ENCODE assay signal across 9 cellular contexts in the genomic region with DNA sequence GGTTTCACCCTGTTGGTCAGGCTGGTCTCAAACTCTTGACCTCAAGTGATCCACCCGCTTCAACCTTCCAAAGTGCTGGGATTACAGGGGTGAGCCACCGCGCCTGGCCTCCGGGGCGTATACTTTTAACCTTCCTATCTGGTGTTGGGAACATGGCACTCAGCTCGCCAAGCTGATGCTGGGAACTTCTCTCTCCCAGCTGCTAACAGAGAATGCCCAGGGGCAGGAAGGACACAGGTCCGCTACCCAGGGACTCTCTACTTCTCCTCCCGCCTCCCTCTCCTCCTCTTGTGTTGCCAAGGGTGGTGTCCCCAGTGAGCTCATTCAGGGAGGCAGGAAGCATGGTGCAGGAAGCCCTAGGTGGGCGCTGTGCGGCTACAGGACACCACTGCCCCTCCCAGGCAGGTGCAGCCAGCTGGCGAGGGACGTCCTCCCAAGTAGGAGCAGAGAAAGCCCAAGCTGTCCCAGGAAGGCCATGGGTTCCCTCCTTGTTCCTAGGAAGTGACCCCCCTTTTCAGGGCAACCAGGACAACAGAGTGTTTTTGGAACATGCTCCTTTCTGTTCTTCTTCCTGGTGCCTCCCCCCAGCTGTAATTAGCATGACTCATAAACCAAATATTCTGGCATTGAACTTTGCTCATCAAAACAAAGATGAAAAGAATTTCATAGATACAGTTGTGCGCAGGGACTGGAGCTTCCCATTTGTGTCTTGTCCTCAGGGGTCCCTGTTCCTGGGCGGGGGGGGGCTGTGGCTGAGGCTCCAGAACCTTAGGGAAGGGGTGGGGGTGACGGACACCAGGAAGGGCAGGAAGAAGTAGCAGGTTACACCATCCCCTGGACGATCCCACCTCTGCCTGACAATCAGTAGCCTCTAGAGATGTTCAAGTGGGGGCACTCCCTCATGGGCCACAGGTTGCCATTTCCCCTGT. TPM values are rescaled to one million over a fixed set of nuclear protein-coding genes. Genes with fewer than 3 reads are reported as not detected.
DNase-seq lines count a peak whose midpoint lies in the region; ATAC-seq, FAIRE-seq and TF ChIP-seq lines count a peak whose summit lies in the region.
"Had no signal": no experiment of that assay in that cellular context is flagged by ENCODE, and none has a peak within 500 bp of the region (broad histone marks: within the 10 kb centered on the region; RNA-seq: fewer than 3 reads in every experiment).

No MANE protein-coding gene starts in this region.

- H3K36me3 ChIP-seq in mucosa of descending colon (ENCODE audit: low read depth) = no peaks in the 10 kb centered on the region

- H3K4me1 ChIP-seq in mucosa of descending colon (ENCODE audit: low read depth) = peaks cover 41% of the 10 kb centered on the region

- FAIRE-seq in GM19239 (lab: Jason Lieb, UNC) = no peak

- no peak overlapping the region for H3K4me3 ChIP-seq in mucosa of descending colon

- TF ChIP-seq CTCF in mucosa of descending colon (IDR thresholded peaks at IDR 0.05) = no peak

- no peaks in the 10 kb centered on the region for H3K9me3 ChIP-seq in mucosa of descending colon

- ATAC-seq in mucosa of descending colon = peak; percentile 73

- DNase-seq in AG08396 (ENCODE audit: low spot score) = peak; percentile 86
- peak; percentile 85 for DNase-seq in LHCN-M2 (ENCODE audit: low read depth)
- DNase-seq in dermis microvascular lymphatic vessel endothelial cell (ENCODE audit: low read depth in 2 of 2) = peak; percentile 49 to 50
- peak in 1 of 3 donors; percentile 74 for DNase-seq in mucosa of descending colon
- DNase-seq in DMS 273 (lab: John Stamatoyannopoulos, UW; ENCODE audit: unreplicated experiment) = no peak
- DNase-seq in NCI-H526 treated with DMSO at 0.1 percent for 48 hours (lab: John Stamatoyannopoulos, UW) = no peak
- no peak for DNase-seq in T-helper 2 cell
- DNase-seq in GM19239 (ENCODE audit: insufficient read length, low spot score) = no peak
- DNase-seq: activated CD4-positive, alpha-beta T cell treated with anti-CD3 and anti-CD28 coated beads for 48 hours had no signal

- intact Hi-C loops in mucosa of descending colon (cut with DNase I, micrococcal nuclease) = no loop called here

RNA-seq across cellular contexts. Expression of gene C1QTNF1, which starts 2.6 kb away (rescaled TPM):
- total RNA-seq in LHCN-M2 (2014; rRNA removed) = 5.7 and 6.7 TPM in 2 replicates
- polyA plus RNA-seq in LHCN-M2 (2012) = 3.9 TPM
- 8.3 and 10.7 TPM in 2 replicates for total RNA-seq in dermis microvascular lymphatic vessel endothelial cell
- 10 to 100 TPM; 16.9 to 33.3 (median 22.1) TPM for total RNA-seq in mucosa of descending colon

RNA-seq across cellular contexts. Expression of gene CANT1, which starts 17.0 kb away (rescaled TPM):
- 75.5 and 77.2 TPM in 2 replicates for total RNA-seq in LHCN-M2 (2014; rRNA removed)
- polyA plus RNA-seq in LHCN-M2 (2012) = 44.8 TPM
- 40.3 and 53.5 TPM in 2 replicates for total RNA-seq in dermis microvascular lymphatic vessel endothelial cell
- 100 to 1,000 TPM; 159 to 376 (median 242) TPM for total RNA-seq in mucosa of descending colon

RNA-seq across cellular contexts. Expression of gene LGALS3BP, which starts 46.9 kb away (rescaled TPM):
- total RNA-seq in LHCN-M2 (2014; rRNA removed) = 331 and 403 TPM in 2 replicates
- 205 TPM for polyA plus RNA-seq in LHCN-M2 (2012)
- total RNA-seq in dermis microvascular lymphatic vessel endothelial cell = 1.4 and 2.8 TPM in 2 replicates
- 100 to 1,000 TPM; 329 to 838 (median 752) TPM for total RNA-seq in mucosa of descending colon

RNA-seq across cellular contexts. Expression of gene ENGASE, which starts 48.0 kb away (rescaled TPM):
- 7.6 and 11.7 TPM in 2 replicates for total RNA-seq in LHCN-M2 (2014; rRNA removed)
- polyA plus RNA-seq in LHCN-M2 (2012) = 4.6 TPM
- total RNA-seq in dermis microvascular lymphatic vessel endothelial cell = 6.9 and 7.7 TPM in 2 replicates
- total RNA-seq in mucosa of descending colon = 100 to 1,000 TPM in 1 of 3 donors, 10 to 100 TPM in 2; 89.6 to 160 (median 97.4) TPM

Comparison
In these comparisons a context has a peak if more than half of its experiments do, and no peak if none do; other contexts are left out.
1. DNase-seq: peak in AG08396 (single experiment), LHCN-M2 (single experiment) and dermis microvascular lymphatic vessel endothelial cell (2 of 2); none in DMS 273 (single experiment), NCI-H526 treated with DMSO at 0.1 percent for 48 hours (single experiment), T-helper 2 cell (0 of 5) and GM19239 (single experiment).
2. RNA of gene LGALS3BP, which starts 46.9 kb away (total RNA-seq): 329 to 838 TPM in mucosa of descending colon and 331 to 403 TPM in LHCN-M2; 1.4 to 2.8 TPM in dermis microvascular lymphatic vessel endothelial cell; every median in the first group is over 10 times any median in the second.